Comparison of ENCODE assay signal across 8 cellular contexts in genomic region chr5:139650689-139651501, GRCh38. TPM values are rescaled to one million over a fixed set of nuclear protein-coding genes. Genes with fewer than 3 reads are reported as not detected.
A peak's percentile ranks its signal among the peaks of the same experiment; 100 is the strongest.
DNase-seq lines count a peak whose midpoint lies in the region; FAIRE-seq and TF ChIP-seq lines count a peak whose summit lies in the region.

No MANE protein-coding gene starts in this region.

- H3K4me3 ChIP-seq in SU-DHL-6 (ENCODE audit: insufficient read depth, low read length, poor library complexity, severe bottlenecking), result peak overlapping the region; percentile 75
- H3K4me3 ChIP-seq in foreskin fibroblast (ENCODE audit: low read depth in 1 of 2, low read length in 2 of 2), result peak overlapping the region; percentile 71 to 77
- peak overlapping the region; percentile 95 for H3K4me3 ChIP-seq in neuron (ENCODE audit: low read length)

- H3K9ac ChIP-seq in SU-DHL-6 (ENCODE audit: low read length), result peak overlapping the region; percentile 83

- H3K36me3 ChIP-seq in SU-DHL-6 (ENCODE audit: low read length) (no peaks in the 10 kb centered on the region), neuron (ENCODE audit: insufficient read depth, low read length) (no peaks in the 10 kb centered on the region)

- H3K27ac ChIP-seq in SU-DHL-6 (ENCODE audit: low read depth, low read length), result peak overlapping the region; percentile 93

- peaks cover 70% of the 10 kb centered on the region for H3K4me1 ChIP-seq in neuron (ENCODE audit: insufficient read depth, low read length)

- H3K9me2 ChIP-seq in SU-DHL-6 (replicated peaks; ENCODE audit: insufficient read depth, low read length), result no peaks in the 10 kb centered on the region

- DNase-seq in GM12891 (ENCODE audit: insufficient read length, low spot score) (no peak), foreskin fibroblast (peak in 1 of 2 donors; percentile 67), GDM1 (lab: John Stamatoyannopoulos, UW) (no peak), amniotic stem cell (lab: John Stamatoyannopoulos, UW) (no peak), SIG-M5 (lab: John Stamatoyannopoulos, UW) (no peak)
- no peak for DNase-seq in activated naive CD4-positive, alpha-beta T cell treated with anti-CD3 and anti-CD28 coated beads, Interleukin-2, amount 50 U/mL, for 16 hours

- H3K27me3 ChIP-seq in SU-DHL-6 (ENCODE audit: low read length) (no peaks in the 10 kb centered on the region), neuron (ENCODE audit: insufficient read depth, low read length) (no peaks in the 10 kb centered on the region)

- peaks cover 5% of the 10 kb centered on the region; the same call in 1 of the 2 replicates for H4K20me1 ChIP-seq in SU-DHL-6 (ENCODE audit: low read depth, low read length)

- no peak for TF ChIP-seq CTCF in SU-DHL-6 (IDR thresholded peaks at IDR 0.05; ENCODE audit: insufficient read depth, low read length, poor library complexity, severe bottlenecking)
- TF ChIP-seq CTCF in foreskin fibroblast (IDR thresholded peaks at IDR 0.05; ENCODE audit: low read depth, low read length), result no peak

- H3F3A ChIP-seq in SU-DHL-6 (ENCODE audit: insufficient read depth), result peaks cover 26% of the 10 kb centered on the region

- TF ChIP-seq POLR2A in GM12891 (IDR thresholded peaks at IDR 0.05; ENCODE audit: low read depth, low read length), result no peak

- peak overlapping the region; percentile 88 for H3K4me2 ChIP-seq in SU-DHL-6 (ENCODE audit: low read depth, low read length, poor library complexity, severe bottlenecking)

- no peak for FAIRE-seq in GM12891 (lab: Jason Lieb, UNC)

- H2AFZ ChIP-seq in SU-DHL-6 (ENCODE audit: low read depth, low read length, severe bottlenecking) (no peak overlapping the region), neuron (ENCODE audit: low read depth, low read length) (no peak overlapping the region)

- H3K79me2 ChIP-seq in SU-DHL-6 (ENCODE audit: insufficient read depth, low read length), result peaks cover 76% of the 10 kb centered on the region

- H3K9me3 ChIP-seq in SU-DHL-6 (ENCODE audit: insufficient read depth, low read length) (no peaks in the 10 kb centered on the region), neuron (ENCODE audit: low read length) (no peaks in the 10 kb centered on the region)

TF ChIP-seq in GM12891, 5 proteins besides CTCF, POLR2A, EP300 and RAD21:
- 0 out of 2 replicates have a peak, but pooled peaks have one; percentile 34 for TF ChIP-seq SPI1 (IDR thresholded peaks at IDR 0.05; ENCODE audit: low read depth, low read length)
- TF ChIP-seq TAF1 (IDR thresholded peaks at IDR 0.05; ENCODE audit: low read depth, low read length), result no peak

RNA-seq across cellular contexts. Expression of gene CXXC5, which starts 2.7 kb away (rescaled TPM):
- polyA plus RNA-seq in GM12891 (2012; ENCODE audit: low read depth, missing spikeins), result 29.4 TPM
